ENCODE assay signal across 8 cellular contexts in the genomic region with DNA sequence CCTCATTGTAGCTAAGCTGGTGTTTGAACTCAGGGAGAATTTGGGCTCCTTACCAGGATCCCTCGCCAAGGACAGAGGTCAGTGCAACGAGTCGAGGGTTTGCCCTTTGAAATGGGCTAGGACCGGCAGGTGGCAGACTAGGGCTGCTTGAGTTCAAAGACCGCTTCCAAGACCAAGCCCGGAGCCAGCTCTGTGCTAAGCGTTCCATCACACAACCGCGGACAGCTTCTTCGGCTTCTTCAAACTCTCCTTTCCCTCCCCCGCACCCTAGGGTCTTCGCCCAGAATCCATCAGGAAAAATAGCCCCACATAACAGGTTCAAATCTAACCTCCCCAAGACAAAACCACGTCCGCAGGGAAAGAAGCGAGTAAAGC. TPM values are rescaled to one million over a fixed set of nuclear protein-coding genes. Genes with fewer than 3 reads are reported as not detected.
A peak's percentile ranks its signal among the peaks of the same experiment; 100 is the strongest.
DNase-seq lines count a peak whose midpoint lies in the region; ATAC-seq and TF ChIP-seq lines count a peak whose summit lies in the region.

No MANE protein-coding gene starts in this region.

- H3K9me2 ChIP-seq in neural cell (ENCODE audit: insufficient read depth, low read length) = no peaks in the 10 kb centered on the region

- peak; percentile 82 for TF ChIP-seq CTCF in neural cell (IDR thresholded peaks at IDR 0.05; ENCODE audit: poor library complexity, severe bottlenecking)

- H3K4me3 Mint-ChIP-seq in IgD-negative memory B cell = peak overlapping the region; percentile 86 to 100 (median 94)

- peaks cover 6 to 9% (median 9%) of the 10 kb centered on the region in 3 donors for H3K4me1 Mint-ChIP-seq in IgD-negative memory B cell

- peak; percentile 77 for TF ChIP-seq RAD21 in neural cell (conservative IDR thresholded peaks at IDR 0.05)

- peak overlapping the region; percentile 68 for H3K4me3 ChIP-seq in neural cell (ENCODE audit: low read length)
- peak overlapping the region; percentile 83 to 92 for H3K4me3 ChIP-seq in stomach smooth muscle (ENCODE audit: low read length in 2 of 2)

- H3K27ac ChIP-seq in neural cell (ENCODE audit: low read length) = no peak overlapping the region
- peak overlapping the region; percentile 46 for H3K27ac ChIP-seq in stomach smooth muscle (ENCODE audit: low read length)

- no peaks in the 10 kb centered on the region for H4K20me1 ChIP-seq in neural cell (ENCODE audit: insufficient read depth)

- H3K79me2 ChIP-seq in neural cell (replicated peaks; ENCODE audit: insufficient read depth, low read length) = no peaks in the 10 kb centered on the region

- H3K36me3 Mint-ChIP-seq in IgD-negative memory B cell = no peaks in the 10 kb centered on the region

- H3K27me3 ChIP-seq in neural cell (ENCODE audit: insufficient read depth, low read depth, low read length) (peaks cover 6% of the 10 kb centered on the region), stomach smooth muscle (ENCODE audit: control insufficient read depth in 1 of 2, insufficient read depth in 2 of 2, low read length in 2 of 2) (no peaks in the 10 kb centered on the region)

- H3K9ac ChIP-seq in neural cell (ENCODE audit: low read length) = no peak overlapping the region
- peak overlapping the region; percentile 62 to 69 for H3K9ac ChIP-seq in stomach smooth muscle (ENCODE audit: low read length in 2 of 2)

- H3K9me3 ChIP-seq in neural cell (ENCODE audit: low read length) (no peaks in the 10 kb centered on the region), stomach smooth muscle (ENCODE audit: control insufficient read depth in 2 of 2, low read length in 2 of 2) (no peaks in the 10 kb centered on the region)

- peak; percentile 13 for DNase-seq in COR-L47 (lab: John Stamatoyannopoulos, UW)
- peak; percentile 60 to 74 for DNase-seq in SHP77 (lab: John Stamatoyannopoulos, UW)
- DNase-seq in activated effector memory CD4-positive, alpha-beta T cell treated with anti-CD3 and anti-CD28 coated beads, Interleukin-2, amount 50 U/mL, for 16 hours = peak; percentile 90
- DNase-seq in foreskin melanocyte = peak; percentile 69

- peaks cover 9% of the 10 kb centered on the region for H3K27me3 Mint-ChIP-seq in IgD-negative memory B cell

- H3K4me2 ChIP-seq in neural cell (ENCODE audit: low read length) = peak overlapping the region; percentile 57

- peaks cover 10% of the 10 kb centered on the region for H3K4me1 ChIP-seq in stomach smooth muscle (ENCODE audit: control insufficient read depth, insufficient read depth, low read length)

- H3K27ac Mint-ChIP-seq in IgD-negative memory B cell = peak overlapping the region; percentile 5 to 86 (median 42)

- no peaks in the 10 kb centered on the region for H3K9me3 Mint-ChIP-seq in IgD-negative memory B cell

- no peak overlapping the region for H2AFZ ChIP-seq in neural cell (ENCODE audit: low read depth, low read length)

- no peaks in the 10 kb centered on the region for H3K36me3 ChIP-seq in neural cell (ENCODE audit: insufficient read depth, low read length)
- H3K36me3 ChIP-seq in stomach smooth muscle (ENCODE audit: control insufficient read depth in 2 of 2, insufficient read depth in 2 of 2, low read length in 2 of 2) = no peaks in the 10 kb centered on the region

- ATAC-seq in GM21367 (IDR thresholded peaks at IDR 0.05; ENCODE audit: unreplicated experiment) = peak; percentile 74

- no peaks in the 10 kb centered on the region for H3F3A ChIP-seq in neural cell (ENCODE audit: insufficient read depth, low read length, poor library complexity, severe bottlenecking)

- no peak for TF ChIP-seq EP300 in neural cell (conservative IDR thresholded peaks at IDR 0.05; ENCODE audit: poor library complexity, severe bottlenecking)

TF ChIP-seq in neural cell, 6 proteins besides CTCF, POLR2A, EP300 and RAD21:
- no peak for TF ChIP-seq EZH2 (IDR thresholded peaks at IDR 0.05; ENCODE audit: borderline replicate concordance, insufficient read depth, low read length, poor library complexity, severe bottlenecking)
- peak; percentile 83 for TF ChIP-seq SMC3 (conservative IDR thresholded peaks at IDR 0.05; ENCODE audit: poor library complexity)

RNA-seq across cellular contexts. Expression of gene FLVCR2, which starts 0.7 kb away (rescaled TPM):
- polyA plus RNA-seq in IgD-negative memory B cell (0.29 TPM), neural cell (not detected in 2 replicates)
- polyA minus RNA-seq in neural cell = not detected in 2 replicates

RNA-seq across cellular contexts. Expression of gene BATF, which starts 55.4 kb away (rescaled TPM):
- polyA plus RNA-seq in IgD-negative memory B cell (21.9 TPM), neural cell (not detected in 2 replicates)
- polyA minus RNA-seq in neural cell = not detected in 2 replicates

Comparison
In these comparisons a context has a peak if more than half of its experiments do, and no peak if none do; other contexts are left out.
1. DNase-seq: peak in every context shown above with its lines; median percentile 90 in activated effector memory CD4-positive, alpha-beta T cell treated with anti-CD3 and anti-CD28 coated beads, Interleukin-2, amount 50 U/mL, for 16 hours; 69 in foreskin melanocyte; 67 in SHP77; 13 in COR-L47.
2. RNA of gene BATF, which starts 55.4 kb away (polyA plus RNA-seq): 21.9 TPM in IgD-negative memory B cell (single experiment); not detected in neural cell; every median in the first group is over 10 times any median in the second.